Comparison of ENCODE assay signal across 11 cellular contexts in genomic region chr9:3733039-3733408, GRCh38.
DNase-seq lines count a peak whose midpoint lies in the region; ATAC-seq, FAIRE-seq and TF ChIP-seq lines count a peak whose summit lies in the region.
"Had no signal": no experiment of that assay in that cellular context is flagged by ENCODE, and none has a peak within 500 bp of the region (broad histone marks: within the 10 kb centered on the region; RNA-seq: fewer than 3 reads in every experiment).

No MANE protein-coding gene starts in this region.

- H3K9me3 ChIP-seq in Loucy (ENCODE audit: insufficient read depth, low read depth, low read length) (no peaks in the 10 kb centered on the region), pancreas (no peaks in the 10 kb centered on the region)

- peaks cover 14% of the 10 kb centered on the region for H3K4me1 Mint-ChIP-seq in chondrocyte (ENCODE audit: low read depth)

- FAIRE-seq in pancreas (lab: Jason Lieb, UNC), result peak; percentile 17

- H4K20me1 ChIP-seq in Loucy (ENCODE audit: insufficient read depth, low read length, poor library complexity, severe bottlenecking), result no peaks in the 10 kb centered on the region

- peak overlapping the region; percentile 47 for H3K27ac Mint-ChIP-seq in chondrocyte (ENCODE audit: unreplicated experiment)
- H3K27ac Mint-ChIP-seq: activated T-helper 17 cell treated with anti-CD3 and anti-CD28 coated beads, Interleukin-2, amount 50 U/mL, for 72 hours; B cell had no signal

- 38 to 52% methylated on average over 3 of the region's 3 CpGs for WGBS in pancreas, 2 donors

- H3K4me3 Mint-ChIP-seq in chondrocyte (ENCODE audit: unreplicated experiment), result peak overlapping the region; percentile 21

- peak; percentile 16 for DNase-seq in GM13976 (ENCODE audit: low spot score)
- DNase-seq in chondrocyte (ENCODE audit: low spot score), result no peak
- DNase-seq in pancreas, result no peak
- DNase-seq in central memory CD4-positive, alpha-beta T cell, result no peak
- DNase-seq: activated CD4-positive, alpha-beta T cell treated with anti-CD3 and anti-CD28 coated beads, Interleukin-2, amount 50 U/mL, for 4 hours had no signal

- no peak for ATAC-seq in pancreas
- no peak for ATAC-seq in HG02798 (IDR thresholded peaks at IDR 0.05; ENCODE audit: poor library complexity, unreplicated experiment)
- ATAC-seq in HG03439 (IDR thresholded peaks at IDR 0.05; ENCODE audit: unreplicated experiment), result no peak

- H3K79me2 ChIP-seq in Loucy (ENCODE audit: insufficient read depth, low read length), result no peaks in the 10 kb centered on the region

- H3K36me3 Mint-ChIP-seq in chondrocyte (ENCODE audit: low read depth), result no peaks in the 10 kb centered on the region

- no peak overlapping the region for H3K4me2 ChIP-seq in Loucy (ENCODE audit: low read depth, low read length, poor library complexity, severe bottlenecking)

- TF ChIP-seq CTCF in GM13976 (IDR thresholded peaks at IDR 0.05; ENCODE audit: borderline replicate concordance, control extremely low read depth, extremely low read depth, insufficient read depth, missing control alignments) (no peak), Loucy (conservative IDR thresholded peaks at IDR 0.05; ENCODE audit: low read length) (no peak), chondrocyte (IDR thresholded peaks at IDR 0.05) (no peak), pancreas (IDR thresholded peaks at IDR 0.05) (no peak)

- H3K4me3 ChIP-seq in Loucy (ENCODE audit: low read length, poor library complexity, severe bottlenecking), result no peak overlapping the region
- no peak overlapping the region for H3K4me3 ChIP-seq in pancreas

- H3K36me3 ChIP-seq in Loucy (ENCODE audit: insufficient read depth, low read length), result no peaks in the 10 kb centered on the region
- no peaks in the 10 kb centered on the region for H3K36me3 ChIP-seq in pancreas

- H3K9ac ChIP-seq in Loucy (ENCODE audit: low read depth, low read length, poor library complexity, severe bottlenecking), result peak overlapping the region; percentile 20

- H3K27ac ChIP-seq in pancreas, result no peak overlapping the region
- H3K27ac ChIP-seq: VCaP had no signal

- intact Hi-C loops in pancreas (cut with DNase I), result loop anchor here in 1 of 3 donors (10.0 kb wide), 1 partner anchor 632 kb away; no protein-coding TSS in a partner anchor

- H3K27me3 ChIP-seq in Loucy (ENCODE audit: insufficient read depth, low read length, poor library complexity, severe bottlenecking) (no peaks in the 10 kb centered on the region), pancreas (no peaks in the 10 kb centered on the region)

- no peaks in the 10 kb centered on the region for H3K9me2 ChIP-seq in Loucy (replicated peaks; ENCODE audit: low read depth, low read length)

- H2AFZ ChIP-seq in Loucy (ENCODE audit: low read length), result no peak overlapping the region

- in situ Hi-C loops in GM13976 (cut with MboI; ENCODE audit: low sequenced_read_pairs, unreplicated experiment), result loop anchor here (10.0 to 25.0 kb wide), 2 partner anchors 392 to 604 kb away; no protein-coding TSS in a partner anchor

- H3K27me3 Mint-ChIP-seq in chondrocyte (ENCODE audit: low read depth), result no peaks in the 10 kb centered on the region
- H3K27me3 Mint-ChIP-seq: activated T-helper 17 cell treated with anti-CD3 and anti-CD28 coated beads, Interleukin-2, amount 50 U/mL, for 72 hours had no signal

- H3K4me1 ChIP-seq in Loucy (ENCODE audit: insufficient read depth, low read length, poor library complexity, severe bottlenecking) (peaks cover 10% of the 10 kb centered on the region), pancreas (no peaks in the 10 kb centered on the region)

- no peaks in the 10 kb centered on the region for H3F3A ChIP-seq in Loucy (ENCODE audit: low read depth)

- no peaks in the 10 kb centered on the region for H3K9me3 Mint-ChIP-seq in chondrocyte (ENCODE audit: low read depth)
- H3K9me3 Mint-ChIP-seq: activated T-helper 17 cell treated with anti-CD3 and anti-CD28 coated beads, Interleukin-2, amount 50 U/mL, for 72 hours had no signal
